In genomic region chrX:9269134-9269533, GRCh38 we compare ENCODE assay signal across 17 cellular contexts.
DNase-seq lines count a peak whose midpoint lies in the region; ATAC-seq and TF ChIP-seq lines count a peak whose summit lies in the region.
"Had no signal": no experiment of that assay in that cellular context is flagged by ENCODE, and none has a peak within 500 bp of the region (broad histone marks: within the 10 kb centered on the region; RNA-seq: fewer than 3 reads in every experiment).

No MANE protein-coding gene starts in this region.

- H3K27ac ChIP-seq in GM23338 (ENCODE audit: low read depth) (no peak overlapping the region), endodermal cell (ENCODE audit: low read depth, low read length) (no peak overlapping the region)
- H3K27ac ChIP-seq: BLaER1, GM23248 had no signal

- H2AFZ ChIP-seq in GM23338: no peak overlapping the region
- H2AFZ ChIP-seq: GM23248 had no signal

- no peak overlapping the region for H3K27ac Mint-ChIP-seq in nephron progenitor cell
- no peak overlapping the region for H3K27ac Mint-ChIP-seq in glutamatergic neuron (ENCODE audit: unreplicated experiment)
- no peak overlapping the region for H3K27ac Mint-ChIP-seq in GM23338
- H3K27ac Mint-ChIP-seq in endodermal cell: no peak overlapping the region
- H3K27ac Mint-ChIP-seq: CD14-positive monocyte, IgD-negative memory B cell had no signal

- H3K36me3 ChIP-seq in GM23338 (ENCODE audit: insufficient read depth) (no peaks in the 10 kb centered on the region), endodermal cell (ENCODE audit: control insufficient read depth, insufficient read depth, low read length) (no peaks in the 10 kb centered on the region)
- H3K36me3 ChIP-seq: BLaER1 had no signal

- no peaks in the 10 kb centered on the region for H3K79me2 ChIP-seq in GM23338 (replicated peaks; ENCODE audit: insufficient read depth)

- H3K4me3 ChIP-seq in GM23338: no peak overlapping the region
- no peak overlapping the region for H3K4me3 ChIP-seq in endodermal cell (ENCODE audit: low read length)
- H3K4me3 ChIP-seq: BLaER1, GM23248 had no signal

- no peaks in the 10 kb centered on the region for H3F3A ChIP-seq in GM23338 (replicated peaks; ENCODE audit: low read depth)

- no peaks in the 10 kb centered on the region for H4K20me1 ChIP-seq in GM23338 (replicated peaks; ENCODE audit: insufficient read depth)
- H4K20me1 ChIP-seq: BLaER1 had no signal

- TF ChIP-seq CTCF in nephron progenitor cell (IDR thresholded peaks at IDR 0.05) (no peak), glutamatergic neuron (IDR thresholded peaks at IDR 0.05; ENCODE audit: partially characterized antibody, unreplicated experiment) (no peak), GM23338 (conservative IDR thresholded peaks at IDR 0.05; ENCODE audit: low read depth in 2 of 2) (no peak), endodermal cell (conservative IDR thresholded peaks at IDR 0.05) (no peak)

- no peak overlapping the region for H3K9ac ChIP-seq in endodermal cell (ENCODE audit: extremely low read depth, low read length, poor library complexity, severe bottlenecking)
- H3K9ac ChIP-seq: BLaER1, GM23248 had no signal

- H3K9me2 ChIP-seq in GM23338 (ENCODE audit: insufficient read depth): no peaks in the 10 kb centered on the region

- H3K4me1 ChIP-seq in GM23338 (ENCODE audit: insufficient read depth) (no peaks in the 10 kb centered on the region), endodermal cell (ENCODE audit: control insufficient read depth, insufficient read depth, low read length) (no peaks in the 10 kb centered on the region)
- H3K4me1 ChIP-seq: BLaER1 had no signal

- H3K4me1 Mint-ChIP-seq in nephron progenitor cell: peaks cover 8% of the 10 kb centered on the region
- H3K4me1 Mint-ChIP-seq in glutamatergic neuron (ENCODE audit: low read depth, unreplicated experiment): peaks cover 3% of the 10 kb centered on the region
- peaks cover 7% of the 10 kb centered on the region; the same call in 2 of the 3 replicates for H3K4me1 Mint-ChIP-seq in GM23338
- no peaks in the 10 kb centered on the region for H3K4me1 Mint-ChIP-seq in endodermal cell
- H3K4me1 Mint-ChIP-seq: CD14-positive monocyte; CD4-positive, alpha-beta memory T cell; IgD-negative memory B cell had no signal

- H3K36me3 Mint-ChIP-seq in nephron progenitor cell (ENCODE audit: low read depth): no peaks in the 10 kb centered on the region
- no peaks in the 10 kb centered on the region for H3K36me3 Mint-ChIP-seq in glutamatergic neuron (ENCODE audit: unreplicated experiment)
- H3K36me3 Mint-ChIP-seq in GM23338 (ENCODE audit: low read depth): no peaks in the 10 kb centered on the region
- no peaks in the 10 kb centered on the region for H3K36me3 Mint-ChIP-seq in endodermal cell (ENCODE audit: low read depth)
- H3K36me3 Mint-ChIP-seq: CD14-positive monocyte; CD4-positive, alpha-beta memory T cell; IgD-negative memory B cell had no signal

- H3K4me3 Mint-ChIP-seq in nephron progenitor cell: peak overlapping the region; percentile 49
- no peak overlapping the region for H3K4me3 Mint-ChIP-seq in glutamatergic neuron (ENCODE audit: unreplicated experiment)
- H3K4me3 Mint-ChIP-seq in GM23338: no peak overlapping the region
- no peak overlapping the region for H3K4me3 Mint-ChIP-seq in endodermal cell
- H3K4me3 Mint-ChIP-seq: CD4-positive, alpha-beta memory T cell had no signal

- WGBS in endodermal cell (ENCODE audit: insufficient coverage in 1 of 2, insufficient read length in 1 of 2), 2 experiments: 87% methylated on average over 4 of the region's 4 CpGs; no CpG with 5 or more reads in 1 of the 2 experiments

- DNase-seq in HuH-7 (ENCODE audit: low spot score) (peak; percentile 36), left lobe of liver (ENCODE audit: low spot score) (peak; percentile 65), nephron progenitor cell (no peak), nucleus accumbens (lab: John Stamatoyannopoulos, UW) (no peak), glutamatergic neuron (no peak), GM23338 (ENCODE audit: low spot score) (no peak), endodermal cell (no peak)
- DNase-seq: Calu3; CD4-positive, alpha-beta memory T cell; DMS79 treated with DMSO at 0.1 percent for 48 hours; GF-D8; GM23248; HCEC 1CT; KBM-7 had no signal

- H3K27me3 Mint-ChIP-seq in nephron progenitor cell (ENCODE audit: low read depth, poor library complexity) (peaks cover 3% of the 10 kb centered on the region), glutamatergic neuron (ENCODE audit: unreplicated experiment) (peaks cover 6% of the 10 kb centered on the region), GM23338 (ENCODE audit: insufficient read depth, low read depth, poor library complexity) (no peaks in the 10 kb centered on the region), endodermal cell (ENCODE audit: insufficient read depth) (no peaks in the 10 kb centered on the region)
- H3K27me3 Mint-ChIP-seq: CD4-positive, alpha-beta memory T cell had no signal

- no peaks in the 10 kb centered on the region for H3K9me3 ChIP-seq in endodermal cell (ENCODE audit: control insufficient read depth, low read length)

- H3K27me3 ChIP-seq in GM23338 (ENCODE audit: insufficient read depth) (no peaks in the 10 kb centered on the region), endodermal cell (ENCODE audit: control insufficient read depth, insufficient read depth, low read length, poor library complexity, severe bottlenecking) (no peaks in the 10 kb centered on the region)
- H3K27me3 ChIP-seq: BLaER1 had no signal

- H3K4me2 ChIP-seq in GM23338: no peak overlapping the region
- H3K4me2 ChIP-seq: BLaER1 had no signal

- peaks cover 60% of the 10 kb centered on the region for H3K9me3 Mint-ChIP-seq in nephron progenitor cell
- H3K9me3 Mint-ChIP-seq in glutamatergic neuron (ENCODE audit: unreplicated experiment): peaks cover 2% of the 10 kb centered on the region
- H3K9me3 Mint-ChIP-seq in GM23338: no peaks in the 10 kb centered on the region
- H3K9me3 Mint-ChIP-seq in endodermal cell: peaks cover 45% of the 10 kb centered on the region

- peak; percentile 70 for ATAC-seq in left lobe of liver
- ATAC-seq in GM23338: no peak

TF ChIP-seq in GM23338, 12 proteins besides CTCF, POLR2A, EP300 and RAD21 (continues in another document):
- TF ChIP-seq EZH2 (IDR thresholded peaks at IDR 0.05; ENCODE audit: low read depth, unreplicated experiment) (no peak), STAT1 (IDR thresholded peaks at IDR 0.05; ENCODE audit: unreplicated experiment) (no peak), ZNF462 (CRISPR knock-in tag; IDR thresholded peaks at IDR 0.05) (no peak), EZH2phosphoT487 (IDR thresholded peaks at IDR 0.05; ENCODE audit: unreplicated experiment) (no peak)

Comparison
In these comparisons a context has a peak if more than half of its experiments do, and no peak if none do; other contexts are left out.
1. DNase-seq: peak in HuH-7 (single experiment) and left lobe of liver (single experiment); none in nephron progenitor cell (single experiment), nucleus accumbens (0 of 56), glutamatergic neuron (single experiment), GM23338 (single experiment) and endodermal cell (single experiment).